1 cellular context compared by ENCODE assay signal in genomic region chr17:8138672-8139371, GRCh38.
TF ChIP-seq lines count a peak whose summit lies in the region.

No MANE protein-coding gene starts in this region.

TF ChIP-seq in PFSK-1, 5 proteins besides CTCF, POLR2A, EP300 and RAD21 (continued from another document):
- no peak for TF ChIP-seq REST (IDR thresholded peaks at IDR 0.05; ENCODE audit: insufficient read depth in 1 of 2, low read depth in 2 of 2, low read length in 2 of 2)
